ENCODE assay signal across 16 cellular contexts in genomic region chr10:62306663-62307062, GRCh38. TPM values are rescaled to one million over a fixed set of nuclear protein-coding genes. Genes with fewer than 3 reads are reported as not detected.
DNase-seq lines count a peak whose midpoint lies in the region; ATAC-seq, FAIRE-seq and TF ChIP-seq lines count a peak whose summit lies in the region.
"Had no signal": no experiment of that assay in that cellular context is flagged by ENCODE, and none has a peak within 500 bp of the region (broad histone marks: within the 10 kb centered on the region; RNA-seq: fewer than 3 reads in every experiment).

No MANE protein-coding gene starts in this region.

- POLR2A ChIA-PET in HepG2 (lab: Yijun Ruan, JAX) = no interaction called here

- FAIRE-seq in astrocyte (lab: Jason Lieb, UNC) (no peak), HepG2 (lab: Jason Lieb, UNC) (no peak)

- BruUV-seq in HepG2 (replicated peaks; lab: Mats Ljungman, UMichigan) = no TSS peak

- no peaks in the 10 kb centered on the region for H3K79me2 ChIP-seq in astrocyte (ENCODE audit: insufficient read depth, low read length)
- no peaks in the 10 kb centered on the region for H3K79me2 ChIP-seq in HepG2 (ENCODE audit: insufficient read depth, low read length)

- peaks cover 9 to 49% of the 10 kb centered on the region in 2 donors for H3K27me3 Mint-ChIP-seq in natural killer cell (ENCODE audit: low read depth in 2 of 2)
- peaks cover 15 to 16% of the 10 kb centered on the region in 2 donors for H3K27me3 Mint-ChIP-seq in natural killer cell treated with Interleukin-12 subunit alpha and Interleukin-12 subunit beta and Interleukin-15 and Interleukin-18, amount 100 ng/mL, for 72 hours
- H3K27me3 Mint-ChIP-seq in astrocyte (ENCODE audit: low read depth, unreplicated experiment) = no peaks in the 10 kb centered on the region

- H3K9ac ChIP-seq in astrocyte (ENCODE audit: low read length) = no peak overlapping the region
- no peak overlapping the region for H3K9ac ChIP-seq in HepG2 (ENCODE audit: insufficient read depth, low read depth, low read length)

- H3K4me1 ChIP-seq in astrocyte (ENCODE audit: insufficient read depth, low read length) (no peaks in the 10 kb centered on the region), HepG2 (ENCODE audit: insufficient read depth, low read length) (no peaks in the 10 kb centered on the region), foreskin keratinocyte (no peaks in the 10 kb centered on the region)

- TF ChIP-seq EP300 in HepG2 (IDR thresholded peaks at IDR 0.05; ENCODE audit: low read depth in 2 of 2, low read length in 2 of 2) (no peak), HepG2 (CRISPR knock-in tag; IDR thresholded peaks at IDR 0.05; ENCODE audit: borderline replicate concordance) (no peak)

- H3K27ac ChIP-seq in astrocyte (ENCODE audit: low read depth, low read length) (no peak overlapping the region), HepG2 (ENCODE audit: extremely low read length, insufficient read depth, low read length) (no peak overlapping the region), foreskin keratinocyte (no peak overlapping the region)
- H3K27ac ChIP-seq: heart right ventricle had no signal

- no peak overlapping the region for H2AFZ ChIP-seq in astrocyte (ENCODE audit: low read depth, low read length)
- H2AFZ ChIP-seq in HepG2 (ENCODE audit: low read length) = no peak overlapping the region

- H3K4me3 Mint-ChIP-seq in natural killer cell (no peak overlapping the region), astrocyte (ENCODE audit: unreplicated experiment) (no peak overlapping the region)
- H3K4me3 Mint-ChIP-seq in natural killer cell treated with Interleukin-12 subunit alpha and Interleukin-12 subunit beta and Interleukin-15 and Interleukin-18, amount 100 ng/mL, for 72 hours = no peak overlapping the region
- H3K4me3 Mint-ChIP-seq: activated T-helper 1 cell treated with anti-CD3 and anti-CD28 coated beads, Interleukin-12 subunit alpha, Interleukin-12 subunit beta, Interleukin-2, Interleukin-4 antibody, amounts not matched to agents 30 ng/mL and 10 ng/mL and 1 ng/mL, durations not matched to agents 14 hours and 24 hours and 36 hours; IgD-negative memory B cell had no signal

- 3% methylated on average over 5 of the region's 9 CpGs for WGBS in HepG2 (ENCODE audit: low lambda C conversion rate)

- H3K4me2 ChIP-seq in astrocyte (ENCODE audit: low read length) (no peak overlapping the region), HepG2 (ENCODE audit: low read depth, low read length) (no peak overlapping the region)
- H3K4me2 ChIP-seq: smooth muscle cell had no signal

- H3K9me3 Mint-ChIP-seq in natural killer cell = no peaks in the 10 kb centered on the region
- no peaks in the 10 kb centered on the region for H3K9me3 Mint-ChIP-seq in natural killer cell treated with Interleukin-12 subunit alpha and Interleukin-12 subunit beta and Interleukin-15 and Interleukin-18, amount 100 ng/mL, for 72 hours
- no peaks in the 10 kb centered on the region for H3K9me3 Mint-ChIP-seq in astrocyte (ENCODE audit: unreplicated experiment)
- H3K9me3 Mint-ChIP-seq: activated T-helper 1 cell treated with anti-CD3 and anti-CD28 coated beads, Interleukin-12 subunit alpha, Interleukin-12 subunit beta, Interleukin-2, Interleukin-4 antibody, amounts not matched to agents 30 ng/mL and 10 ng/mL and 1 ng/mL, durations not matched to agents 14 hours and 24 hours and 36 hours; IgD-negative memory B cell had no signal

- H3K4me1 Mint-ChIP-seq in natural killer cell (peaks cover 6 to 7% of the 10 kb centered on the region in 2 donors), astrocyte (ENCODE audit: low read depth, unreplicated experiment) (no peaks in the 10 kb centered on the region)
- peaks cover 4% of the 10 kb centered on the region in 2 donors for H3K4me1 Mint-ChIP-seq in natural killer cell treated with Interleukin-12 subunit alpha and Interleukin-12 subunit beta and Interleukin-15 and Interleukin-18, amount 100 ng/mL, for 72 hours (ENCODE audit: low read depth in 2 of 2)

- no peaks in the 10 kb centered on the region for H3K36me3 ChIP-seq in astrocyte (ENCODE audit: insufficient read depth, low read length)
- H3K36me3 ChIP-seq in HepG2 (replicated peaks in 1 of 2; ENCODE audit: control insufficient read depth in 1 of 2, insufficient read depth in 2 of 2, low read length in 2 of 2) = no peaks in the 10 kb centered on the region
- H3K36me3 ChIP-seq: heart right ventricle had no signal

- H3K4me3 ChIP-seq in astrocyte (ENCODE audit: insufficient read depth, low read depth, low read length) (no peak overlapping the region), HepG2 (replicated peaks in 1 of 3; ENCODE audit: insufficient read depth in 1 of 3, low read depth in 2 of 3, low read length in 3 of 3) (no peak overlapping the region)
- H3K4me3 ChIP-seq: heart right ventricle, lung, smooth muscle cell had no signal

- H4K20me1 ChIP-seq in astrocyte (ENCODE audit: insufficient read depth, low read length) = no peaks in the 10 kb centered on the region
- H4K20me1 ChIP-seq in HepG2 (ENCODE audit: insufficient read depth, low read length) = no peaks in the 10 kb centered on the region

- in situ Hi-C loops in HepG2 (cut with HindIII; ENCODE audit: extremely low pct_ligation_motif_present, low pct_unique_long_range_greater_than_20kb) (no loop called here), G401 (cut with HindIII; ENCODE audit: low sequenced_read_pairs) (no loop called here)

- H3K9me3 ChIP-seq in astrocyte (ENCODE audit: insufficient read depth, low read depth, low read length) = no peaks in the 10 kb centered on the region
- H3K9me3 ChIP-seq in HepG2 (ENCODE audit: low read length) = no peaks in the 10 kb centered on the region
- H3K9me3 ChIP-seq: heart right ventricle had no signal

- H3K27ac Mint-ChIP-seq in natural killer cell (no peak overlapping the region), astrocyte (ENCODE audit: unreplicated experiment) (no peak overlapping the region)
- H3K27ac Mint-ChIP-seq in natural killer cell treated with Interleukin-12 subunit alpha and Interleukin-12 subunit beta and Interleukin-15 and Interleukin-18, amount 100 ng/mL, for 72 hours = no peak overlapping the region
- H3K27ac Mint-ChIP-seq: activated T-helper 1 cell treated with anti-CD3 and anti-CD28 coated beads, Interleukin-12 subunit alpha, Interleukin-12 subunit beta, Interleukin-2, Interleukin-4 antibody, amounts not matched to agents 30 ng/mL and 10 ng/mL and 1 ng/mL, durations not matched to agents 14 hours and 24 hours and 36 hours; IgD-negative memory B cell had no signal

- TF ChIP-seq CTCF in natural killer cell (IDR thresholded peaks at IDR 0.05) = no peak
- TF ChIP-seq CTCF in astrocyte (IDR thresholded peaks at IDR 0.05; ENCODE audit: insufficient read depth, low read depth, low read length) = no peak
- no peak for TF ChIP-seq CTCF in HepG2 (CRISPR knock-in tag; IDR thresholded peaks at IDR 0.05)
- TF ChIP-seq CTCF in foreskin keratinocyte (conservative IDR thresholded peaks at IDR 0.05) = no peak

- no peak for TF ChIP-seq POLR2A in HepG2 (IDR thresholded peaks at IDR 0.05; ENCODE audit: insufficient read depth in 1 of 2, low read depth in 2 of 2, low read length in 2 of 2)
- TF ChIP-seq POLR2A in GM18505 (IDR thresholded peaks at IDR 0.05; ENCODE audit: borderline replicate concordance, extremely low read depth, insufficient read depth, insufficient read length) = no peak

- H3K27me3 ChIP-seq in astrocyte (ENCODE audit: insufficient read depth, low read length) (no peaks in the 10 kb centered on the region), HepG2 (ENCODE audit: control insufficient read depth in 1 of 2, insufficient read depth in 2 of 2, low read length in 2 of 2) (peaks cover 0 to 3% of the 10 kb centered on the region in 2 experiments; a peak in 1 of 5 replicates), foreskin keratinocyte (no peaks in the 10 kb centered on the region)

- CTCF ChIA-PET in HepG2 (lab: Yijun Ruan, JAX; ENCODE audit: low intra/inter-chr PET ratio, low total read pairs) = no interaction called here

- H3K36me3 Mint-ChIP-seq in natural killer cell = no peaks in the 10 kb centered on the region
- no peaks in the 10 kb centered on the region for H3K36me3 Mint-ChIP-seq in natural killer cell treated with Interleukin-12 subunit alpha and Interleukin-12 subunit beta and Interleukin-15 and Interleukin-18, amount 100 ng/mL, for 72 hours
- peaks cover 2% of the 10 kb centered on the region for H3K36me3 Mint-ChIP-seq in astrocyte (ENCODE audit: low read depth, unreplicated experiment)
- H3K36me3 Mint-ChIP-seq: IgD-negative memory B cell had no signal

- DNase-seq in natural killer cell = no peak
- no peak for DNase-seq in natural killer cell treated with Interleukin-12 subunit alpha and Interleukin-12 subunit beta and Interleukin-15 and Interleukin-18, amount 100 ng/mL, for 72 hours (ENCODE audit: low spot score)
- peak; percentile 21 for DNase-seq in astrocyte (ENCODE audit: low read depth)
- DNase-seq in HepG2 (ENCODE audit: low spot score) = no peak
- no peak for DNase-seq in G401 (ENCODE audit: low spot score)
- DNase-seq in medulla oblongata (ENCODE audit: extremely low spot score) = no peak
- DNase-seq in foreskin keratinocyte = no peak
- DNase-seq: DMS53, heart right ventricle, NCI-H1694, NCI-H748 treated with DMSO at 0.1 percent for 48 hours had no signal

- ATAC-seq in natural killer cell (peak in 2 of 3 donors; percentile 7 to 57), HepG2 (peak; percentile 35; the same call in 1 of the 3 replicates), foreskin keratinocyte (no peak), GM18505 (IDR thresholded peaks at IDR 0.05; ENCODE audit: unreplicated experiment) (no peak)
- ATAC-seq in natural killer cell treated with Interleukin-12 subunit alpha and Interleukin-12 subunit beta and Interleukin-15 and Interleukin-18, amount 100 ng/mL, for 72 hours = no peak
- ATAC-seq: heart right ventricle had no signal

- TF ChIP-seq RAD21 in HepG2 (CRISPR knock-in tag; IDR thresholded peaks at IDR 0.05) = no peak

- intact Hi-C loops in natural killer cell (cut with micrococcal nuclease) (no loop called here), HepG2 (cut with micrococcal nuclease; ENCODE audit: unreplicated experiment) (no loop called here)

RNA-seq across cellular contexts. Expression of gene RTKN2, which starts 38.0 kb away (rescaled TPM):
- total RNA-seq in natural killer cell (under 1 TPM; 0.31 to 0.61 (median 0.33) TPM), astrocyte (8.4 and 8.9 TPM in 2 replicates), HepG2 (2016; rRNA removed; fragmentation: Illumina TruSeq; extraction: Trizol) (7.0 and 10.8 TPM in 2 replicates), foreskin keratinocyte (1.8 and 2.6 TPM in 2 replicates)
- 1 to 10 TPM in 1 of 2 donors, under 1 TPM in 1; 0.98 to 1.2 TPM for total RNA-seq in natural killer cell treated with Interleukin-12 subunit alpha and Interleukin-12 subunit beta and Interleukin-15 and Interleukin-18, amount 100 ng/mL, for 72 hours
- 1.7 and 2.3 TPM in 2 replicates for total RNA-seq in HepG2 (2016; cell fraction: cytosol; rRNA removed; fragmentation: Illumina TruSeq; extraction: Trizol; ENCODE audit: low read depth)
- 6.6 and 10.1 TPM in 2 replicates for total RNA-seq in HepG2 (2016; cell fraction: insoluble cytoplasmic fraction; rRNA removed; fragmentation: Illumina TruSeq; extraction: Trizol)
- 3.9 and 4.5 TPM in 2 replicates for total RNA-seq in HepG2 (2016; cell fraction: membrane; rRNA removed; fragmentation: Illumina TruSeq; extraction: Trizol)
- 13.5 and 13.9 TPM in 2 replicates for total RNA-seq in HepG2 (2016; cell fraction: nucleus; rRNA removed; fragmentation: Illumina TruSeq; extraction: Trizol)
- polyA plus RNA-seq in HepG2 (2011; rRNA removed) (1.2 and 2.2 TPM in 2 replicates), foreskin keratinocyte (1.1 and 1.3 TPM in 2 replicates)
- 0.67 and 0.70 TPM in 2 replicates for polyA plus RNA-seq in HepG2 (2011; cell fraction: cytosol; rRNA removed)
- polyA plus RNA-seq in HepG2 (2011; cell fraction: nucleus; rRNA removed) = 1.4 and 1.6 TPM in 2 replicates
- polyA plus RNA-seq in HepG2 (2012) = 1.5 and 3.2 TPM in 2 replicates
- polyA plus RNA-seq in HepG2 (2016; cell fraction: cytosol; fragmentation: Illumina TruSeq; extraction: Trizol; ENCODE audit: low read depth) = 1.1 TPM in 2 replicates
- 9.3 TPM in 2 replicates for polyA plus RNA-seq in HepG2 (2016; cell fraction: insoluble cytoplasmic fraction; fragmentation: Illumina TruSeq; extraction: Trizol; ENCODE audit: low read depth)
- 2.1 and 2.7 TPM in 2 replicates for polyA plus RNA-seq in HepG2 (2016; cell fraction: membrane; fragmentation: Illumina TruSeq; extraction: Trizol; ENCODE audit: low read depth)
- polyA plus RNA-seq in HepG2 (2016; cell fraction: nucleus; fragmentation: Illumina TruSeq; extraction: Trizol; ENCODE audit: insufficient read depth, low read depth) = 9.6 and 11.4 TPM in 2 replicates
- polyA minus RNA-seq in HepG2 (2011; rRNA and poly(A)+ RNA removed; ENCODE audit: low replicate concordance) = 0.87 and 1.0 TPM in 2 replicates
- polyA minus RNA-seq in HepG2 (2011; cell fraction: cytosol; rRNA and poly(A)+ RNA removed) = 1.8 and 2.0 TPM in 2 replicates
- 15.0 and 20.2 TPM in 2 replicates for polyA minus RNA-seq in HepG2 (2011; cell fraction: nucleus; rRNA and poly(A)+ RNA removed)
- total RNA-seq in G401 (2014; rRNA removed; shearing (Covaris generic)) = 3.1 and 4.5 TPM in 2 replicates

Comparison
In these comparisons a context has a peak if more than half of its experiments do, and no peak if none do; other contexts are left out.
1. ATAC-seq: peak in natural killer cell (2 of 3) and HepG2 (single experiment); none in natural killer cell treated with Interleukin-12 subunit alpha and Interleukin-12 subunit beta and Interleukin-15 and Interleukin-18, amount 100 ng/mL, for 72 hours (0 of 2), foreskin keratinocyte (single experiment) and GM18505 (single experiment).